Comparison of ENCODE assay signal across 1 cellular context in genomic region chr5:54307583-54307982, GRCh38.
TF ChIP-seq lines count a peak whose summit lies in the region.

No MANE protein-coding gene starts in this region.

TF ChIP-seq in K562, 482 proteins besides CTCF, POLR2A, EP300 and RAD21:
- no peak for TF ChIP-seq NELFE (IDR thresholded peaks at IDR 0.05; ENCODE audit: insufficient read depth, insufficient read length)
